ENCODE assay signal across 11 cellular contexts in the genomic region with DNA sequence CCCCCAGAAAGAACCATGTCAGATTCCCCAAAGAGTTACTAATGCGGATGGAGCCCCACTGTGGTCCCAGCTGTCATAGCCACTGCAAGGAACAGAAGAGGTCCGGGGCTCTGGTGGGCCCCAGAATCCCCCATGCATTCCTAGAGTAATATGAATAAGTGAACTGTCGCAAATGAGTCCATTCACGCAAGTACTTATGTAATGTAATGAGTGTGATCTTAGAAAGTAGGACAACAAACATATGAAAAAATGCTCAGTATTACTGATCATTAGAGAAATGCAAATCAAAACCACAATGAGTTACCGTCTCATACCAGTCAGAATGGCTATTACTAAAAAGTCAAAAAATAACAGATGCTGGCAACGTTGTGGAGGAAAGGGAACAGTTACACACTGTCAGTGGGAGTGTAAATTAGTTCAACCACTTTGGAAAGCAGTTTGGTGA.
DNase-seq lines count a peak whose midpoint lies in the region; ATAC-seq and TF ChIP-seq lines count a peak whose summit lies in the region.
"Had no signal": no experiment of that assay in that cellular context is flagged by ENCODE, and none has a peak within 500 bp of the region (broad histone marks: within the 10 kb centered on the region; RNA-seq: fewer than 3 reads in every experiment).

No MANE protein-coding gene starts in this region.

- DNase-seq in activated naive CD4-positive, alpha-beta T cell treated with anti-CD3 and anti-CD28 coated beads for 36 hours, result peak; percentile 33
- DNase-seq in activated naive CD4-positive, alpha-beta T cell (lab: John Stamatoyannopoulos, UW), result no peak
- no peak for DNase-seq in stimulated activated naive B cell treated with anti-CD40 and anti-IgM and Interleukin-4, amounts not matched to agents 10 μg/mL and 1 μg/mL and 100 μg/mL, for 72 hours
- DNase-seq in HEK293T (ENCODE audit: extremely low spot score) (no peak), NCI-H1417 (lab: John Stamatoyannopoulos, UW) (no peak), HT-29 (ENCODE audit: low spot score) (no peak)
- DNase-seq: esophagus squamous epithelium, NCI-H526 had no signal

- CTCF ChIA-PET in activated naive CD4-positive, alpha-beta T cell treated with anti-CD3 and anti-CD28 coated beads for 36 hours (lab: Charles Lee), result interaction anchor here (0.6 kb wide), 2 partner anchors 29 to 89 kb away, joined by 3 to 4 read pairs; no protein-coding TSS in a partner anchor
- CTCF ChIA-PET in HEK293T (lab: Yijun Ruan, JAX), result interaction anchor here (0.6 kb wide), 1 partner anchor 26 kb away, joined by 3 read pairs; no protein-coding TSS in a partner anchor

- H3K27me3 Mint-ChIP-seq in activated naive CD4-positive, alpha-beta T cell treated with anti-CD3 and anti-CD28 coated beads for 36 hours (ENCODE audit: low read depth), result no peaks in the 10 kb centered on the region
- H3K27me3 Mint-ChIP-seq in stimulated activated naive B cell treated with anti-CD40 and anti-IgM and Interleukin-4, amounts not matched to agents 10 μg/mL and 1 μg/mL and 100 μg/mL, for 72 hours, result peaks cover 4 to 9% of the 10 kb centered on the region in 2 donors

- intact Hi-C loops in activated naive CD4-positive, alpha-beta T cell treated with anti-CD3 and anti-CD28 coated beads for 36 hours (cut with micrococcal nuclease), result loop anchor here (1.0 kb wide), 3 partner anchors 14 to 91 kb away; no protein-coding TSS in a partner anchor

- no peaks in the 10 kb centered on the region for H3K9me3 Mint-ChIP-seq in activated naive CD4-positive, alpha-beta T cell treated with anti-CD3 and anti-CD28 coated beads for 36 hours
- no peaks in the 10 kb centered on the region for H3K9me3 Mint-ChIP-seq in stimulated activated naive B cell treated with anti-CD40 and anti-IgM and Interleukin-4, amounts not matched to agents 10 μg/mL and 1 μg/mL and 100 μg/mL, for 72 hours

- H3K36me3 Mint-ChIP-seq in activated naive CD4-positive, alpha-beta T cell treated with anti-CD3 and anti-CD28 coated beads for 36 hours (ENCODE audit: low read depth), result no peaks in the 10 kb centered on the region
- no peaks in the 10 kb centered on the region for H3K36me3 Mint-ChIP-seq in stimulated activated naive B cell treated with anti-CD40 and anti-IgM and Interleukin-4, amounts not matched to agents 10 μg/mL and 1 μg/mL and 100 μg/mL, for 72 hours

- POLR2A ChIA-PET in HEK293T (lab: Yijun Ruan, JAX), result no interaction called here

- H3K4me1 Mint-ChIP-seq in activated naive CD4-positive, alpha-beta T cell treated with anti-CD3 and anti-CD28 coated beads for 36 hours (ENCODE audit: low read depth), result peaks cover 16% of the 10 kb centered on the region
- peaks cover 7 to 16% of the 10 kb centered on the region in 2 donors for H3K4me1 Mint-ChIP-seq in stimulated activated naive B cell treated with anti-CD40 and anti-IgM and Interleukin-4, amounts not matched to agents 10 μg/mL and 1 μg/mL and 100 μg/mL, for 72 hours

- no peak overlapping the region for H3K4me3 Mint-ChIP-seq in activated naive CD4-positive, alpha-beta T cell treated with anti-CD3 and anti-CD28 coated beads for 36 hours
- no peak overlapping the region for H3K4me3 Mint-ChIP-seq in stimulated activated naive B cell treated with anti-CD40 and anti-IgM and Interleukin-4, amounts not matched to agents 10 μg/mL and 1 μg/mL and 100 μg/mL, for 72 hours

- peak overlapping the region; percentile 60 for H3K27ac Mint-ChIP-seq in activated naive CD4-positive, alpha-beta T cell treated with anti-CD3 and anti-CD28 coated beads for 36 hours
- H3K27ac Mint-ChIP-seq in stimulated activated naive B cell treated with anti-CD40 and anti-IgM and Interleukin-4, amounts not matched to agents 10 μg/mL and 1 μg/mL and 100 μg/mL, for 72 hours, result peak overlapping the region; percentile 16

- ATAC-seq in GM21529 (IDR thresholded peaks at IDR 0.05; ENCODE audit: unreplicated experiment) (peak; percentile 79), HG03175 (IDR thresholded peaks at IDR 0.05; ENCODE audit: unreplicated experiment) (peak; percentile 81)
- ATAC-seq in stimulated activated naive B cell treated with anti-CD40 and anti-IgM and Interleukin-4, amounts not matched to agents 10 μg/mL and 1 μg/mL and 100 μg/mL, for 72 hours (replicated peaks), result peak in 1 of 2 donors; percentile 57
- ATAC-seq: left lobe of liver had no signal

TF ChIP-seq in HEK293T, 16 proteins besides CTCF, POLR2A, EP300 and RAD21:
- no peak for TF ChIP-seq ZNF384 (IDR thresholded peaks at IDR 0.05)
- no peak for TF ChIP-seq TARDBP (IDR thresholded peaks at IDR 0.05)
- TF ChIP-seq HDGF (IDR thresholded peaks at IDR 0.05; ENCODE audit: borderline replicate concordance), result no peak
- TF ChIP-seq ARNT (IDR thresholded peaks at IDR 0.05), result no peak
- TF ChIP-seq FOXM1 (IDR thresholded peaks at IDR 0.05; ENCODE audit: borderline replicate concordance), result no peak
- TF ChIP-seq SUZ12 (IDR thresholded peaks at IDR 0.05), result no peak
- TF ChIP-seq BHLHE40 (IDR thresholded peaks at IDR 0.05; ENCODE audit: borderline replicate concordance), result no peak
- no peak for TF ChIP-seq CTBP1 (IDR thresholded peaks at IDR 0.05; ENCODE audit: borderline replicate concordance)
- no peak for TF ChIP-seq L3MBTL2 (conservative IDR thresholded peaks at IDR 0.05)
- TF ChIP-seq NFRKB (IDR thresholded peaks at IDR 0.05), result no peak
- TF ChIP-seq FOXK2 (IDR thresholded peaks at IDR 0.05), result no peak
- TF ChIP-seq, protein P1, sequence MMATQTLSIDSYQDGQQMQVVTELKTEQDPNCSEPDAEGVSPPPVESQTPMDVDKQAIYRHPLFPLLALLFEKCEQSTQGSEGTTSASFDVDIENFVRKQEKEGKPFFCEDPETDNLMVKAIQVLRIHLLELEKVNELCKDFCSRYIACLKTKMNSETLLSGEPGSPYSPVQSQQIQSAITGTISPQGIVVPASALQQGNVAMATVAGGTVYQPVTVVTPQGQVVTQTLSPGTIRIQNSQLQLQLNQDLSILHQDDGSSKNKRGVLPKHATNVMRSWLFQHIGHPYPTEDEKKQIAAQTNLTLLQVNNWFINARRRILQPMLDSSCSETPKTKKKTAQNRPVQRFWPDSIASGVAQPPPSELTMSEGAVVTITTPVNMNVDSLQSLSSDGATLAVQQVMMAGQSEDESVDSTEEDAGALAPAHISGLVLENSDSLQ (IDR thresholded peaks at IDR 0.05), result no peak
- no peak for TF ChIP-seq FOXA1 (IDR thresholded peaks at IDR 0.05)
- TF ChIP-seq ELF4 (IDR thresholded peaks at IDR 0.05), result no peak
- no peak for TF ChIP-seq SP1 (IDR thresholded peaks at IDR 0.05)
- no peak for TF ChIP-seq LEF1 (IDR thresholded peaks at IDR 0.05; ENCODE audit: borderline replicate concordance)
TF ChIP-seq in HEK293T: peak in this region for 0.
